In genomic region chr7:121166885-121167284, GRCh38 we compare ENCODE assay signal across 21 cellular contexts.
DNase-seq lines count a peak whose midpoint lies in the region; ATAC-seq, FAIRE-seq and TF ChIP-seq lines count a peak whose summit lies in the region.
"Had no signal": no experiment of that assay in that cellular context is flagged by ENCODE, and none has a peak within 500 bp of the region (broad histone marks: within the 10 kb centered on the region; RNA-seq: fewer than 3 reads in every experiment).

No MANE protein-coding gene starts in this region.

- TF ChIP-seq CTCF in PC-9 (conservative IDR thresholded peaks at IDR 0.05), result no peak
- no peak for TF ChIP-seq CTCF in lower lobe of right lung (IDR thresholded peaks at IDR 0.05)

- intact Hi-C loops in PC-9 (cut with micrococcal nuclease; ENCODE audit: unreplicated experiment) (no loop called here), lower lobe of right lung (cut with DNase I) (no loop called here)

- no peaks in the 10 kb centered on the region for H3K27me3 ChIP-seq in PC-9 (ENCODE audit: insufficient read depth, low read depth)
- H3K27me3 ChIP-seq in lower lobe of right lung (ENCODE audit: low read depth), result no peaks in the 10 kb centered on the region
- H3K27me3 ChIP-seq: BE2C had no signal

- H3K4me1 ChIP-seq in PC-9 (replicated peaks; ENCODE audit: insufficient read depth), result no peaks in the 10 kb centered on the region
- H3K4me1 ChIP-seq in mesodermal cell (ENCODE audit: control insufficient read depth, insufficient read depth, low read length, poor library complexity, severe bottlenecking), result no peaks in the 10 kb centered on the region
- H3K4me1 ChIP-seq in lower lobe of right lung, result no peaks in the 10 kb centered on the region
- H3K4me1 ChIP-seq: BE2C had no signal

- H3K4me3 Mint-ChIP-seq in stimulated activated naive B cell treated with anti-CD40 and anti-IgM and Interleukin-4, amounts not matched to agents 10 μg/mL and 1 μg/mL and 100 μg/mL, for 72 hours, result no peak overlapping the region
- H3K4me3 Mint-ChIP-seq: CD8-positive, alpha-beta T cell had no signal

- peaks cover 22 to 46% of the 10 kb centered on the region in 2 donors for H3K4me1 Mint-ChIP-seq in stimulated activated naive B cell treated with anti-CD40 and anti-IgM and Interleukin-4, amounts not matched to agents 10 μg/mL and 1 μg/mL and 100 μg/mL, for 72 hours

- H3K36me3 ChIP-seq in PC-9 (ENCODE audit: low read depth) (no peaks in the 10 kb centered on the region), mesodermal cell (ENCODE audit: control insufficient read depth, insufficient read depth, low read length) (no peaks in the 10 kb centered on the region), lower lobe of right lung (no peaks in the 10 kb centered on the region)
- H3K36me3 ChIP-seq: BE2C had no signal

- H3F3A ChIP-seq in PC-9 (ENCODE audit: insufficient read depth, low read depth), result no peaks in the 10 kb centered on the region

- H4K20me1 ChIP-seq in PC-9 (ENCODE audit: insufficient read depth), result no peaks in the 10 kb centered on the region

- peaks cover 0 to 1% of the 10 kb centered on the region in 2 donors for H3K9me3 Mint-ChIP-seq in stimulated activated naive B cell treated with anti-CD40 and anti-IgM and Interleukin-4, amounts not matched to agents 10 μg/mL and 1 μg/mL and 100 μg/mL, for 72 hours
- H3K9me3 Mint-ChIP-seq: CD8-positive, alpha-beta T cell had no signal

- peak; percentile 6 for FAIRE-seq in H54 (lab: Jason Lieb, UNC)
- FAIRE-seq in RCC 7860 (lab: Jason Lieb, UNC), result no peak
- FAIRE-seq: GM12892, HTR-8/SVneo had no signal

- ATAC-seq in stimulated activated naive B cell treated with anti-CD40 and anti-IgM and Interleukin-4, amounts not matched to agents 10 μg/mL and 1 μg/mL and 100 μg/mL, for 72 hours (replicated peaks), result peak; percentile 29 to 38
- ATAC-seq in lower lobe of right lung, result no peak
- ATAC-seq: CD8-positive, alpha-beta T cell; Panc1; Right ventricle myocardium inferior had no signal

- DNase-seq in H54 (ENCODE audit: insufficient read length, low spot score) (no peak), PC-9 (no peak), lower lobe of right lung (no peak), RCC 7860 (ENCODE audit: low spot score) (no peak), NCI-H1417 (lab: John Stamatoyannopoulos, UW) (no peak)
- no peak for DNase-seq in stimulated activated naive B cell treated with anti-CD40 and anti-IgM and Interleukin-4, amounts not matched to agents 10 μg/mL and 1 μg/mL and 100 μg/mL, for 72 hours
- DNase-seq: BE2C; CD8-positive, alpha-beta T cell; DND-41; GDM1; H7; NCI-H1048; NCI-H146; NCI-H2081; NCI-H748 treated with DMSO at 0.1 percent for 48 hours had no signal

- POLR2A ChIA-PET in PC-9 (lab: Charles Lee; ENCODE audit: unreplicated experiment), result no interaction called here

- H3K36me3 Mint-ChIP-seq in stimulated activated naive B cell treated with anti-CD40 and anti-IgM and Interleukin-4, amounts not matched to agents 10 μg/mL and 1 μg/mL and 100 μg/mL, for 72 hours, result peaks cover 2 to 5% of the 10 kb centered on the region in 2 donors
- H3K36me3 Mint-ChIP-seq: CD8-positive, alpha-beta T cell had no signal

- no peaks in the 10 kb centered on the region for H3K79me2 ChIP-seq in PC-9 (ENCODE audit: low read depth)

- H3K27ac Mint-ChIP-seq in stimulated activated naive B cell treated with anti-CD40 and anti-IgM and Interleukin-4, amounts not matched to agents 10 μg/mL and 1 μg/mL and 100 μg/mL, for 72 hours, result peak overlapping the region; percentile 47
- H3K27ac Mint-ChIP-seq: CD8-positive, alpha-beta T cell had no signal

- H3K27ac ChIP-seq in PC-9, result no peak overlapping the region
- H3K27ac ChIP-seq in mesodermal cell (ENCODE audit: low read depth, low read length, severe bottlenecking), result peak overlapping the region; percentile 58
- no peak overlapping the region for H3K27ac ChIP-seq in lower lobe of right lung
- H3K27ac ChIP-seq: HL-60 had no signal

- H2AFZ ChIP-seq in PC-9, result 0 out of 2 replicates have a peak overlapping the region, but pooled peaks have one; percentile 28

- no peak for TF ChIP-seq POLR2A in H54 (IDR thresholded peaks at IDR 0.05; ENCODE audit: low read depth, low read length)

- WGBS in mesodermal cell (ENCODE audit: insufficient coverage in 2 of 2), 2 experiments, result 92 to 100% methylated on average over 1 to 2 of the region's 3 CpGs

- H3K9me3 ChIP-seq in PC-9 (ENCODE audit: insufficient read depth, low read depth) (no peaks in the 10 kb centered on the region), mesodermal cell (ENCODE audit: control insufficient read depth, low read length) (no peaks in the 10 kb centered on the region), lower lobe of right lung (no peaks in the 10 kb centered on the region)
- H3K9me3 ChIP-seq: BE2C had no signal

- H3K4me3 ChIP-seq in PC-9 (no peak overlapping the region), mesodermal cell (ENCODE audit: extremely low read depth, insufficient read depth, low read length, poor library complexity, severe bottlenecking) (no peak overlapping the region), lower lobe of right lung (no peak overlapping the region)

- no peaks in the 10 kb centered on the region for H3K27me3 Mint-ChIP-seq in stimulated activated naive B cell treated with anti-CD40 and anti-IgM and Interleukin-4, amounts not matched to agents 10 μg/mL and 1 μg/mL and 100 μg/mL, for 72 hours

- H3K4me2 ChIP-seq in PC-9, result no peak overlapping the region

- CTCF ChIA-PET in PC-9 (lab: Charles Lee), result interaction anchor here (0.9 kb wide), 1 partner anchor 200 kb away, joined by 3 read pairs; no protein-coding TSS in a partner anchor

- no TSS peak for BruUV-seq in PC-9 (replicated peaks; lab: Mats Ljungman, UMichigan)

- H3K9me2 ChIP-seq in PC-9 (ENCODE audit: insufficient read depth), result peaks cover 5% of the 10 kb centered on the region; the same call in 1 of the 2 replicates

Comparison
In these comparisons a context has a peak if more than half of its experiments do, and no peak if none do; other contexts are left out.
1. ATAC-seq: peak in stimulated activated naive B cell treated with anti-CD40 and anti-IgM and Interleukin-4, amounts not matched to agents 10 μg/mL and 1 μg/mL and 100 μg/mL, for 72 hours (2 of 2); none in lower lobe of right lung (0 of 2).